Comparison of ENCODE assay signal across 1 cellular context in the genomic region with DNA sequence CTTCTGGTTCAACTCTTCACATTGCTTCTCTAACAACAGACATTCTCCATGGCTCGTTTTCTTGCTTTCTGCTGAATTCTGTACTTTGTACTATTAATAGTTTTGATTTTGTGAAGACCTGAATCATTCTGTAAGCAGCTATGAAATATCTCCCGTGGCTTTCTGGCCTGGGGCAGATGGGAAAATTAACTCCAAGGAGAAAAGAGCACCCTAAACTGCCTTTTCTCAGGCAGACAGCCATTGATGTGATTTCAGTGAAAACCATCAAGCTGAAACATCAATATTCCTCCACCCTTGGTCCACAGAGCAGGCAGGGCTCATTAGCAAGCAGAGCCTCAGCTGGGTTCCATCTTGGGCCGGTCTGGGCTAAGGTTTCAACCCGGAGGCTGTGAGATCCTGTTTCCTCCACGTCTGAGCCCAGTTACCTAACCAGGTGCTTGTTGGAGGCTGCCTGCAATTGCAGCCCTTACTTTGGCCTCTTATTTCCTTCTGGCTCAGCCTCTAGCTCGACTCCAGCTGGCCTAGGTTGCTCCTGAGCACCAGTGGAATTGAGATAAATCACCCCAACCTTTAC.
TF ChIP-seq lines count a peak whose summit lies in the region.

No MANE protein-coding gene starts in this region.

TF ChIP-seq in WTC11, 78 proteins besides CTCF, POLR2A, EP300 and RAD21 (continued from another document):
- TF ChIP-seq E2F4 (CRISPR knock-in tag; IDR thresholded peaks at IDR 0.05; ENCODE audit: borderline replicate concordance, low read depth) = no peak
- no peak for TF ChIP-seq ZNF423 (CRISPR knock-in tag; IDR thresholded peaks at IDR 0.05)
- no peak for TF ChIP-seq NR3C1 (CRISPR knock-in tag; conservative IDR thresholded peaks at IDR 0.05; ENCODE audit: low read depth)
- no peak for TF ChIP-seq ZNF416 (CRISPR knock-in tag; IDR thresholded peaks at IDR 0.05)
- no peak for TF ChIP-seq SMAD4 (CRISPR knock-in tag; IDR thresholded peaks at IDR 0.05)
- TF ChIP-seq PRRX2 (CRISPR knock-in tag; IDR thresholded peaks at IDR 0.05) = no peak
- TF ChIP-seq IRF1 (CRISPR knock-in tag; IDR thresholded peaks at IDR 0.05) = no peak
- TF ChIP-seq NR1H2 (CRISPR knock-in tag; IDR thresholded peaks at IDR 0.05) = no peak
TF ChIP-seq in WTC11: peak in this region for 0.
